Comparison of ENCODE assay signal across 1 cellular context in genomic region chr2:27080140-27080469, GRCh38.
TF ChIP-seq lines count a peak whose summit lies in the region.

No MANE protein-coding gene starts in this region.

TF ChIP-seq in GM23338, 12 proteins besides CTCF, POLR2A, EP300 and RAD21:
- TF ChIP-seq POLR2AphosphoS5 (IDR thresholded peaks at IDR 0.05; ENCODE audit: low read depth), result no peak
- no peak for TF ChIP-seq ZNF114 (CRISPR knock-in tag; IDR thresholded peaks at IDR 0.05)
- TF ChIP-seq REST (IDR thresholded peaks at IDR 0.05; ENCODE audit: unreplicated experiment), result no peak
- no peak for TF ChIP-seq NANOG (IDR thresholded peaks at IDR 0.05; ENCODE audit: borderline replicate concordance)
- TF ChIP-seq EZH2 (IDR thresholded peaks at IDR 0.05; ENCODE audit: low read depth, unreplicated experiment), result no peak
- TF ChIP-seq JUNB (IDR thresholded peaks at IDR 0.05; ENCODE audit: unreplicated experiment), result no peak
- no peak for TF ChIP-seq ZNF331 (CRISPR knock-in tag; IDR thresholded peaks at IDR 0.05; ENCODE audit: low read depth)
- no peak for TF ChIP-seq ETS1 (IDR thresholded peaks at IDR 0.05)
- TF ChIP-seq ZNF462 (CRISPR knock-in tag; IDR thresholded peaks at IDR 0.05), result no peak
- no peak for TF ChIP-seq STAT1 (IDR thresholded peaks at IDR 0.05; ENCODE audit: unreplicated experiment)
- TF ChIP-seq EZH2phosphoT487 (IDR thresholded peaks at IDR 0.05; ENCODE audit: unreplicated experiment), result no peak
- no peak for TF ChIP-seq CREB1 (CRISPR knock-in tag; IDR thresholded peaks at IDR 0.05; ENCODE audit: low read depth)
